11 cellular contexts compared by ENCODE assay signal in the genomic region with DNA sequence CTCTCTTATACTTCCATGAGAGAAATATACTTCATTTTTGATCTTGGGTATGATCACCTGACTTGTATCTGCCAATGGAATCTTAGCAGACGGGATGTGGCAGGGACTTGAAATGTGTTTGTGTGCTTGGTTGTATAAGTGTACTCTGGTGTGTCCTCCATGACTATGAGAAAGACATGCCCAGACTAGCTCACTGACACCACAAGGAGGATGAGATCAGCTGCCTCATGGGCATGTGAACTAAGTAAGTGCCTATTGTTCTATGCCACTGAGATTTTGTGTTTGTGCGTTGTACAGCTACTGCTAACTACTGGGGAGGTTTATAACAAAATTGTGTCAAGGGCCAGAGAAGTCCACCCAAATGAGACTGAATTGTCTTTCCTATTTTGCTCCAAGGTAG.
"Had no signal": no experiment of that assay in that cellular context is flagged by ENCODE, and none has a peak within 500 bp of the region (broad histone marks: within the 10 kb centered on the region; RNA-seq: fewer than 3 reads in every experiment).

No MANE protein-coding gene starts in this region.

- H3K27me3 ChIP-seq: transverse colon had no signal

- H3K36me3 Mint-ChIP-seq: activated naive CD8-positive, alpha-beta T cell treated with anti-CD3 and anti-CD28 coated beads, Interleukin-2, amount 10 ng/mL, durations not matched to agents 7 days and 5 days; stimulated activated naive B cell treated with anti-CD40 and anti-IgM and Interleukin-4, amounts not matched to agents 10 μg/mL and 1 μg/mL and 100 μg/mL, for 72 hours had no signal

- H3K9me3 ChIP-seq: psoas muscle, transverse colon had no signal

- H3K4me1 Mint-ChIP-seq: activated CD4-positive, alpha-beta memory T cell treated with anti-CD3 and anti-CD28 coated beads, Interleukin-2, amount 10 ng/mL, durations not matched to agents 7 days and 5 days; activated naive CD8-positive, alpha-beta T cell treated with anti-CD3 and anti-CD28 coated beads, Interleukin-2, amount 10 ng/mL, durations not matched to agents 7 days and 5 days; stimulated activated naive B cell treated with anti-CD40 and anti-IgM and Interleukin-4, amounts not matched to agents 10 μg/mL and 1 μg/mL and 100 μg/mL, for 72 hours had no signal

- ATAC-seq: psoas muscle; sciatic nerve; stimulated activated naive B cell treated with anti-CD40 and anti-IgM and Interleukin-4, amounts not matched to agents 10 μg/mL and 1 μg/mL and 100 μg/mL, for 72 hours had no signal

- H3K36me3 ChIP-seq: transverse colon had no signal

- H3K9me3 Mint-ChIP-seq: nephron had no signal

- H3K27me3 Mint-ChIP-seq: activated CD4-positive, alpha-beta memory T cell treated with anti-CD3 and anti-CD28 coated beads, Interleukin-2, amount 10 ng/mL, durations not matched to agents 7 days and 5 days; activated naive CD8-positive, alpha-beta T cell treated with anti-CD3 and anti-CD28 coated beads, Interleukin-2, amount 10 ng/mL, durations not matched to agents 7 days and 5 days had no signal

- H3K4me3 Mint-ChIP-seq: activated CD4-positive, alpha-beta memory T cell treated with anti-CD3 and anti-CD28 coated beads, Interleukin-2, amount 10 ng/mL, durations not matched to agents 7 days and 5 days; activated naive CD8-positive, alpha-beta T cell treated with anti-CD3 and anti-CD28 coated beads, Interleukin-2, amount 10 ng/mL, durations not matched to agents 7 days and 5 days; nephron; stimulated activated naive B cell treated with anti-CD40 and anti-IgM and Interleukin-4, amounts not matched to agents 10 μg/mL and 1 μg/mL and 100 μg/mL, for 72 hours had no signal

- H3K27ac Mint-ChIP-seq: activated CD4-positive, alpha-beta memory T cell treated with anti-CD3 and anti-CD28 coated beads, Interleukin-2, amount 10 ng/mL, durations not matched to agents 7 days and 5 days; activated naive CD8-positive, alpha-beta T cell treated with anti-CD3 and anti-CD28 coated beads, Interleukin-2, amount 10 ng/mL, durations not matched to agents 7 days and 5 days; nephron; stimulated activated naive B cell treated with anti-CD40 and anti-IgM and Interleukin-4, amounts not matched to agents 10 μg/mL and 1 μg/mL and 100 μg/mL, for 72 hours had no signal

- DNase-seq: activated CD4-positive, alpha-beta memory T cell treated with anti-CD3 and anti-CD28 coated beads, Interleukin-2, amount 10 ng/mL, durations not matched to agents 7 days and 5 days; activated CD8-positive, alpha-beta memory T cell treated with anti-CD3 and anti-CD28 coated beads, Interleukin-2, amount 50 U/mL, for 4 hours; activated naive CD8-positive, alpha-beta T cell treated with anti-CD3 and anti-CD28 coated beads, Interleukin-2, amount 10 ng/mL, durations not matched to agents 7 days and 5 days; hypothalamus; psoas muscle; stimulated activated CD4-positive, alpha-beta T cell treated with anti-CD3 and anti-CD28 coated beads, Interleukin-2, amount 100 ng/mL, for 24 hours; stimulated activated naive B cell treated with anti-CD40 and anti-IgM and Interleukin-4, amounts not matched to agents 10 μg/mL and 1 μg/mL and 100 μg/mL, for 72 hours; transverse colon had no signal

- H3K4me1 ChIP-seq: psoas muscle, transverse colon had no signal

- H3K4me3 ChIP-seq: lung, psoas muscle, transverse colon had no signal

- H3K27ac ChIP-seq: psoas muscle, transverse colon had no signal
